17 cellular contexts compared by ENCODE assay signal in genomic region chr5:154542581-154542980, GRCh38.
DNase-seq lines count a peak whose midpoint lies in the region; ATAC-seq and TF ChIP-seq lines count a peak whose summit lies in the region.
"Had no signal": no experiment of that assay in that cellular context is flagged by ENCODE, and none has a peak within 500 bp of the region (broad histone marks: within the 10 kb centered on the region; RNA-seq: fewer than 3 reads in every experiment).

No MANE protein-coding gene starts in this region.

- CTCF ChIA-PET in activated naive CD4-positive, alpha-beta T cell treated with anti-CD3 and anti-CD28 coated beads, Interleukin-2, amount 10 ng/mL, durations not matched to agents 7 days and 5 days (lab: Charles Lee) = no interaction called here

- peaks cover 24% of the 10 kb centered on the region for H3K4me1 ChIP-seq in rectal smooth muscle tissue (ENCODE audit: control insufficient read depth, insufficient read depth, low read length)
- H3K4me1 ChIP-seq: Peyer's patch had no signal

- no peak for ATAC-seq in GM18517 (IDR thresholded peaks at IDR 0.05; ENCODE audit: unreplicated experiment)
- no peak for ATAC-seq in GM21528 (IDR thresholded peaks at IDR 0.05; ENCODE audit: low FRiP score, unreplicated experiment)

- no peaks in the 10 kb centered on the region for H3K4me1 Mint-ChIP-seq in activated T-cell treated with anti-CD3 and anti-CD28 coated beads, Interleukin-2, amount 50 U/mL, for 24 hours (ENCODE audit: low read depth)
- no peaks in the 10 kb centered on the region for H3K4me1 Mint-ChIP-seq in activated naive CD4-positive, alpha-beta T cell treated with anti-CD3 and anti-CD28 coated beads, Interleukin-2, amount 10 ng/mL, durations not matched to agents 7 days and 5 days

- H3K4me3 ChIP-seq in fibroblast of mammary gland (ENCODE audit: control insufficient read depth, low read depth, low read length) = no peak overlapping the region
- no peak overlapping the region for H3K4me3 ChIP-seq in rectal smooth muscle tissue (ENCODE audit: low read length)
- H3K4me3 ChIP-seq: Peyer's patch had no signal

- H3K4me3 Mint-ChIP-seq in activated T-cell treated with anti-CD3 and anti-CD28 coated beads, Interleukin-2, amount 50 U/mL, for 24 hours = no peak overlapping the region
- H3K4me3 Mint-ChIP-seq in activated naive CD4-positive, alpha-beta T cell treated with anti-CD3 and anti-CD28 coated beads, Interleukin-2, amount 10 ng/mL, durations not matched to agents 7 days and 5 days = no peak overlapping the region
- H3K4me3 Mint-ChIP-seq: CD4-positive, alpha-beta T cell had no signal

- no peak overlapping the region for H3K9ac ChIP-seq in rectal smooth muscle tissue (ENCODE audit: low read length)

- DNase-seq in AG20443 (ENCODE audit: low spot score) = peak; percentile 49
- peak; percentile 27 for DNase-seq in M059J (ENCODE audit: low read depth)
- peak; percentile 17 for DNase-seq in fibroblast of mammary gland (ENCODE audit: low read depth)
- no peak for DNase-seq in activated T-cell treated with anti-CD3 and anti-CD28 coated beads, Interleukin-2, amount 50 U/mL, for 24 hours
- DNase-seq in activated naive CD4-positive, alpha-beta T cell treated with anti-CD3 and anti-CD28 coated beads, Interleukin-2, amount 10 ng/mL, durations not matched to agents 7 days and 5 days = no peak
- DNase-seq: CD4-positive, alpha-beta T cell; DMS53; HCEC 1CT; NCI-H1436 treated with DMSO at 0.1 percent for 48 hours; NCI-H2081 treated with DMSO at 0.1 percent for 48 hours; NCI-H2227 treated with DMSO at 0.1 percent for 48 hours; NCI-H524 treated with DMSO at 0.1 percent for 48 hours; Peyer's patch; SHP77 had no signal

- H3K27me3 Mint-ChIP-seq in activated T-cell treated with anti-CD3 and anti-CD28 coated beads, Interleukin-2, amount 50 U/mL, for 24 hours = peaks cover 32% of the 10 kb centered on the region
- peaks cover 28% of the 10 kb centered on the region for H3K27me3 Mint-ChIP-seq in activated naive CD4-positive, alpha-beta T cell treated with anti-CD3 and anti-CD28 coated beads, Interleukin-2, amount 10 ng/mL, durations not matched to agents 7 days and 5 days

- no peak overlapping the region for H3K27ac Mint-ChIP-seq in activated T-cell treated with anti-CD3 and anti-CD28 coated beads, Interleukin-2, amount 50 U/mL, for 24 hours
- no peak overlapping the region for H3K27ac Mint-ChIP-seq in activated naive CD4-positive, alpha-beta T cell treated with anti-CD3 and anti-CD28 coated beads, Interleukin-2, amount 10 ng/mL, durations not matched to agents 7 days and 5 days
- H3K27ac Mint-ChIP-seq: CD4-positive, alpha-beta T cell had no signal

- no peak for TF ChIP-seq CTCF in fibroblast of mammary gland (conservative IDR thresholded peaks at IDR 0.05; ENCODE audit: control insufficient read depth, insufficient read depth, low read depth, low read length)

- H3K36me3 ChIP-seq in rectal smooth muscle tissue (ENCODE audit: control insufficient read depth, insufficient read depth, low read length) = no peaks in the 10 kb centered on the region
- H3K36me3 ChIP-seq: Peyer's patch had no signal

- H3K27me3 ChIP-seq in rectal smooth muscle tissue (ENCODE audit: control insufficient read depth, insufficient read depth, low read length) = no peaks in the 10 kb centered on the region
- H3K27me3 ChIP-seq: Peyer's patch had no signal

- peak overlapping the region; percentile 58 for H3K27ac ChIP-seq in rectal smooth muscle tissue (ENCODE audit: low read depth, low read length)

- H3K9me3 Mint-ChIP-seq in activated T-cell treated with anti-CD3 and anti-CD28 coated beads, Interleukin-2, amount 50 U/mL, for 24 hours = no peaks in the 10 kb centered on the region
- H3K9me3 Mint-ChIP-seq in activated naive CD4-positive, alpha-beta T cell treated with anti-CD3 and anti-CD28 coated beads, Interleukin-2, amount 10 ng/mL, durations not matched to agents 7 days and 5 days = no peaks in the 10 kb centered on the region
- H3K9me3 Mint-ChIP-seq: CD4-positive, alpha-beta T cell had no signal

- no peaks in the 10 kb centered on the region for H3K36me3 Mint-ChIP-seq in activated T-cell treated with anti-CD3 and anti-CD28 coated beads, Interleukin-2, amount 50 U/mL, for 24 hours (ENCODE audit: low read depth)
- H3K36me3 Mint-ChIP-seq in activated naive CD4-positive, alpha-beta T cell treated with anti-CD3 and anti-CD28 coated beads, Interleukin-2, amount 10 ng/mL, durations not matched to agents 7 days and 5 days = no peaks in the 10 kb centered on the region

Comparison
In these comparisons a context has a peak if more than half of its experiments do, and no peak if none do; other contexts are left out.
1. DNase-seq: peak in AG20443 (single experiment), M059J (single experiment) and fibroblast of mammary gland (single experiment); none in activated T-cell treated with anti-CD3 and anti-CD28 coated beads, Interleukin-2, amount 50 U/mL, for 24 hours (single experiment) and activated naive CD4-positive, alpha-beta T cell treated with anti-CD3 and anti-CD28 coated beads, Interleukin-2, amount 10 ng/mL, durations not matched to agents 7 days and 5 days (single experiment).